Comparison of ENCODE assay signal across 22 cellular contexts in genomic region chr4:188988131-188988530, GRCh38.
"Had no signal": no experiment of that assay in that cellular context is flagged by ENCODE, and none has a peak within 500 bp of the region (broad histone marks: within the 10 kb centered on the region; RNA-seq: fewer than 3 reads in every experiment).

No MANE protein-coding gene starts in this region.

- FAIRE-seq: HepG2, K562 had no signal

- H3K27ac ChIP-seq: RWPE1, SJCRH30 had no signal

- H3K27me3 ChIP-seq: SJCRH30 had no signal

- DNase-seq: Kasumi-1, MM.1S, NCI-H1092 treated with DMSO at 0.1 percent for 48 hours, NCI-H1436, NCI-H187, NCI-H2029, NCI-H2081 treated with DMSO at 0.1 percent for 48 hours, NCI-H2171, NCI-H226, NCI-H446, NCI-H510A, NCI-H524 treated with DMSO at 0.1 percent for 48 hours, NCI-H69, NCI-H774, SHP77 treated with DMSO at 0.1 percent for 48 hours, SJCRH30, T-helper 1 cell had no signal

- H3K9me3 ChIP-seq: SJCRH30 had no signal

- ATAC-seq: HepG2, K562, Right ventricle myocardium inferior, SK-N-SH treated with all-trans-retinoic acid at 6 μM for 48 hours had no signal

- H3K4me3 ChIP-seq: K562, SJCRH30 had no signal

- H3K36me3 ChIP-seq: SJCRH30 had no signal
